21 cellular contexts compared by ENCODE assay signal in genomic region chr2:82182270-82182669, GRCh38.
A peak's percentile ranks its signal among the peaks of the same experiment; 100 is the strongest.
DNase-seq lines count a peak whose midpoint lies in the region; ATAC-seq, FAIRE-seq and TF ChIP-seq lines count a peak whose summit lies in the region.
"Had no signal": no experiment of that assay in that cellular context is flagged by ENCODE, and none has a peak within 500 bp of the region (broad histone marks: within the 10 kb centered on the region; RNA-seq: fewer than 3 reads in every experiment).

No MANE protein-coding gene starts in this region.

- H3K36me3 Mint-ChIP-seq in WTC11 = no peaks in the 10 kb centered on the region
- H3K36me3 Mint-ChIP-seq: CD14-positive monocyte had no signal

- no peak overlapping the region for H3K27ac ChIP-seq in psoas muscle
- H3K27ac ChIP-seq: A549 had no signal

- H3K4me1 Mint-ChIP-seq in WTC11 = no peaks in the 10 kb centered on the region
- H3K4me1 Mint-ChIP-seq: B cell, CD14-positive monocyte had no signal

- no peaks in the 10 kb centered on the region for H3K9me3 Mint-ChIP-seq in WTC11

- in situ Hi-C loops in HAP-1 (cut with MboI; ENCODE audit: low sequenced_read_pairs) = no loop called here

- H3K27me3 Mint-ChIP-seq in WTC11 (ENCODE audit: low read depth) = no peaks in the 10 kb centered on the region
- H3K27me3 Mint-ChIP-seq: B cell had no signal

- peak; percentile 51 for ATAC-seq in left colon
- no peak for ATAC-seq in psoas muscle
- ATAC-seq in WTC11 = no peak
- ATAC-seq: A549 had no signal

- H3K4me1 ChIP-seq in psoas muscle = no peaks in the 10 kb centered on the region
- no peaks in the 10 kb centered on the region for H3K4me1 ChIP-seq in HAP-1
- H3K4me1 ChIP-seq: A549 had no signal

- DNase-seq in ELR (ENCODE audit: low read depth) = peak; percentile 74
- peak; percentile 11 for DNase-seq in LHCN-M2 (ENCODE audit: low read depth)
- peak; percentile 1 for DNase-seq in bronchial epithelial cell (ENCODE audit: low read depth)
- DNase-seq in left colon = no peak
- DNase-seq in psoas muscle = no peak
- no peak for DNase-seq in stimulated activated CD4-positive, alpha-beta T cell treated with anti-CD3 and anti-CD28 coated beads, Interleukin-2, amount 100 ng/mL, for 48 hours
- DNase-seq in HAP-1 (ENCODE audit: low spot score in 2 of 2) = no peak
- no peak for DNase-seq in WTC11 (ENCODE audit: low spot score)
- DNase-seq: EL, KBM-7, NCI-H1105 treated with DMSO at 0.1 percent for 48 hours, NCI-H2081, NCI-H2171 treated with DMSO at 0.1 percent for 48 hours, NCI-H524 treated with DMSO at 0.1 percent for 48 hours, OCI-M1, SHP77 treated with DMSO at 0.1 percent for 48 hours, SK-N-SH had no signal

- intact Hi-C loops in left colon (cut with DNase I, micrococcal nuclease) = no loop called here
- intact Hi-C loops in psoas muscle (cut with DNase I) = no loop called here

- H3K4me3 Mint-ChIP-seq in WTC11 = no peak overlapping the region
- H3K4me3 Mint-ChIP-seq: B cell, CD14-positive monocyte had no signal

- TF ChIP-seq CTCF in bronchial epithelial cell (IDR thresholded peaks at IDR 0.05; ENCODE audit: insufficient read depth, low read length, severe bottlenecking) (no peak), psoas muscle (IDR thresholded peaks at IDR 0.05) (no peak), WTC11 (IDR thresholded peaks at IDR 0.05) (no peak)

- H3K4me3 ChIP-seq in bronchial epithelial cell (ENCODE audit: low read depth, low read length) (no peak overlapping the region), psoas muscle (no peak overlapping the region), HAP-1 (no peak overlapping the region)
- H3K4me3 ChIP-seq: A549 had no signal

- H3K27me3 ChIP-seq in bronchial epithelial cell (ENCODE audit: control insufficient read depth, insufficient read depth, low read length) (no peaks in the 10 kb centered on the region), psoas muscle (ENCODE audit: insufficient read depth in 3 of 3, low read length in 2 of 3) (no peaks in the 10 kb centered on the region), HAP-1 (ENCODE audit: low read depth) (no peaks in the 10 kb centered on the region)

- H3K9me3 ChIP-seq in psoas muscle (no peaks in the 10 kb centered on the region), HAP-1 (no peaks in the 10 kb centered on the region)
- H3K9me3 ChIP-seq: SK-N-SH had no signal

- H3K27ac Mint-ChIP-seq in WTC11 = no peak overlapping the region
- H3K27ac Mint-ChIP-seq: B cell, CD14-positive monocyte had no signal

- H3K36me3 ChIP-seq in bronchial epithelial cell (ENCODE audit: control insufficient read depth, insufficient read depth, low read length) (no peaks in the 10 kb centered on the region), psoas muscle (ENCODE audit: insufficient read depth in 1 of 2, low read depth in 1 of 2) (no peaks in the 10 kb centered on the region), HAP-1 (replicated peaks) (no peaks in the 10 kb centered on the region)

- CTCF ChIA-PET in WTC11 (lab: Charles Lee) = no interaction called here

- no peak for FAIRE-seq in bronchial epithelial cell (lab: Jason Lieb, UNC)
- FAIRE-seq: A549, H1 had no signal

- POLR2A ChIA-PET in WTC11 (lab: Charles Lee) = no interaction called here

TF ChIP-seq in WTC11, 78 proteins besides CTCF, POLR2A, EP300 and RAD21:
- TF ChIP-seq E2F1 (CRISPR knock-in tag; IDR thresholded peaks at IDR 0.05) (no peak), AFF4 (CRISPR knock-in tag; IDR thresholded peaks at IDR 0.05; ENCODE audit: borderline replicate concordance) (no peak), ZNF532 (CRISPR knock-in tag; IDR thresholded peaks at IDR 0.05; ENCODE audit: borderline replicate concordance) (no peak), SOX15 (CRISPR knock-in tag; IDR thresholded peaks at IDR 0.05) (no peak), FOXK1 (CRISPR knock-in tag; IDR thresholded peaks at IDR 0.05) (no peak)

Comparison
In these comparisons a context has a peak if more than half of its experiments do, and no peak if none do; other contexts are left out.
1. DNase-seq: peak in ELR (single experiment), LHCN-M2 (single experiment) and bronchial epithelial cell (single experiment); none in left colon (0 of 2), psoas muscle (0 of 2), stimulated activated CD4-positive, alpha-beta T cell treated with anti-CD3 and anti-CD28 coated beads, Interleukin-2, amount 100 ng/mL, for 48 hours (0 of 2), HAP-1 (0 of 2) and WTC11 (single experiment).